1 cellular context compared by ENCODE assay signal in genomic region chr6:43043310-43043709, GRCh38.
TF ChIP-seq lines count a peak whose summit lies in the region.

No MANE protein-coding gene starts in this region.

TF ChIP-seq in HEK293, 187 proteins besides CTCF, POLR2A, EP300 and RAD21:
- TF ChIP-seq, protein P1, sequence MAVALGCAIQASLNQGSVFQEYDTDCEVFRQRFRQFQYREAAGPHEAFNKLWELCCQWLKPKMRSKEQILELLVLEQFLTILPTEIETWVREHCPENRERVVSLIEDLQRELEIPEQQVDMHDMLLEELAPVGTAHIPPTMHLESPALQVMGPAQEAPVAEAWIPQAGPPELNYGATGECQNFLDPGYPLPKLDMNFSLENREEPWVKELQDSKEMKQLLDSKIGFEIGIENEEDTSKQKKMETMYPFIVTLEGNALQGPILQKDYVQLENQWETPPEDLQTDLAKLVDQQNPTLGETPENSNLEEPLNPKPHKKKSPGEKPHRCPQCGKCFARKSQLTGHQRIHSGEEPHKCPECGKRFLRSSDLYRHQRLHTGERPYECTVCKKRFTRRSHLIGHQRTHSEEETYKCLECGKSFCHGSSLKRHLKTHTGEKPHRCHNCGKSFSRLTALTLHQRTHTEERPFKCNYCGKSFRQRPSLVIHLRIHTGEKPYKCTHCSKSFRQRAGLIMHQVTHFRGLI (tag by site-specific recombination; IDR thresholded peaks at IDR 0.05): 0 out of 2 replicates have a peak, but pooled peaks have one; percentile 25
- TF ChIP-seq ZNF24 (tag by site-specific recombination; IDR thresholded peaks at IDR 0.05): no peak
